ENCODE assay signal across 9 cellular contexts in genomic region chr4:39700500-39700899, GRCh38. TPM values are rescaled to one million over a fixed set of nuclear protein-coding genes. Genes with fewer than 3 reads are reported as not detected.
DNase-seq lines count a peak whose midpoint lies in the region; ATAC-seq and TF ChIP-seq lines count a peak whose summit lies in the region.
"Had no signal": no experiment of that assay in that cellular context is flagged by ENCODE, and none has a peak within 500 bp of the region (broad histone marks: within the 10 kb centered on the region; RNA-seq: fewer than 3 reads in every experiment).

No MANE protein-coding gene starts in this region.

- peaks cover 75% of the 10 kb centered on the region for H3K79me2 ChIP-seq in KMS-11 (ENCODE audit: insufficient read depth, low read depth)
- peaks cover 79% of the 10 kb centered on the region for H3K79me2 ChIP-seq in mammary epithelial cell (ENCODE audit: insufficient read depth, low read length)

- H3K9ac ChIP-seq in BLaER1 (peak overlapping the region; percentile 50; the same call in 1 of the 2 replicates), KMS-11 (peak overlapping the region; percentile 86; the same call in 1 of the 2 replicates), mammary epithelial cell (ENCODE audit: insufficient read depth, low read length) (no peak overlapping the region)

- CTCF ChIA-PET in mammary epithelial cell (lab: Charles Lee; ENCODE audit: low non-redundant PET): no interaction called here
- CTCF ChIA-PET in naive thymus-derived CD4-positive, alpha-beta T cell (lab: Charles Lee): no interaction called here

- H4K20me1 ChIP-seq in BLaER1 (peaks cover 71% of the 10 kb centered on the region), KMS-11 (ENCODE audit: insufficient read depth) (0 out of 2 replicates have a peak, but pooled peaks cover 6% of the 10 kb centered on the region), mammary epithelial cell (ENCODE audit: insufficient read depth, low read length) (peaks cover 11% of the 10 kb centered on the region)

- peak overlapping the region in 9 of 10 donors; percentile 95 to 100 (median 98) for H3K4me3 Mint-ChIP-seq in naive thymus-derived CD4-positive, alpha-beta T cell

- intact Hi-C loops in mammary epithelial cell (cut with micrococcal nuclease): no loop called here
- intact Hi-C loops in naive thymus-derived CD4-positive, alpha-beta T cell (cut with micrococcal nuclease): no loop called here

- WGBS in mammary epithelial cell (ENCODE audit: low coverage, missing lambda C conversion rate): 65% methylated on average over 3 of the region's 3 CpGs

- H3K9me3 ChIP-seq in BLaER1 (0 out of 2 replicates have a peak, but pooled peaks cover 9% of the 10 kb centered on the region), mammary epithelial cell (replicated peaks; ENCODE audit: insufficient read depth, low read length) (no peaks in the 10 kb centered on the region)
- no peaks in the 10 kb centered on the region for H3K9me3 ChIP-seq in naive thymus-derived CD4-positive, alpha-beta T cell (ENCODE audit: control insufficient read depth in 2 of 3, low read length in 3 of 3)

- DNase-seq in mammary epithelial cell (no peak), NK-92 (lab: John Stamatoyannopoulos, UW; ENCODE audit: unreplicated experiment) (no peak)
- DNase-seq in naive thymus-derived CD4-positive, alpha-beta T cell: no peak
- DNase-seq in stimulated activated CD4-positive, alpha-beta T cell treated with anti-CD3 and anti-CD28 coated beads, Interleukin-4, amount 100 ng/mL, for 4 hours: no peak
- DNase-seq in activated naive CD4-positive, alpha-beta T cell treated with anti-CD3 and anti-CD28 coated beads, Interleukin-2, amount 50 U/mL, for 16 hours: no peak
- DNase-seq: amygdala had no signal

- H3K4me2 ChIP-seq in BLaER1 (peak overlapping the region; percentile 79), KMS-11 (peak overlapping the region; percentile 95), mammary epithelial cell (ENCODE audit: insufficient read depth, low read depth, low read length) (peak overlapping the region; percentile 91)

- peaks cover 0 to 9% (median 3%) of the 10 kb centered on the region in 5 donors for H3K36me3 Mint-ChIP-seq in naive thymus-derived CD4-positive, alpha-beta T cell

- no peaks in the 10 kb centered on the region for H3K27me3 Mint-ChIP-seq in naive thymus-derived CD4-positive, alpha-beta T cell

- POLR2A ChIA-PET in naive thymus-derived CD4-positive, alpha-beta T cell (lab: Charles Lee): no interaction called here

- no peak overlapping the region for H2AFZ ChIP-seq in KMS-11 (ENCODE audit: low read depth)
- H2AFZ ChIP-seq in mammary epithelial cell (ENCODE audit: low read depth, low read length): no peak overlapping the region

- H3K4me1 ChIP-seq in BLaER1 (peaks cover 29% of the 10 kb centered on the region), KMS-11 (ENCODE audit: low read depth, poor library complexity, severe bottlenecking) (peaks cover 30% of the 10 kb centered on the region), mammary epithelial cell (ENCODE audit: insufficient read depth, low read length) (peaks cover 8% of the 10 kb centered on the region)
- peaks cover 17 to 22% of the 10 kb centered on the region in 2 donors for H3K4me1 ChIP-seq in naive thymus-derived CD4-positive, alpha-beta T cell (ENCODE audit: control insufficient read depth in 2 of 2, insufficient read depth in 2 of 2, low read length in 2 of 2)

- peaks cover 39% of the 10 kb centered on the region for H3K36me3 ChIP-seq in BLaER1
- no peaks in the 10 kb centered on the region for H3K36me3 ChIP-seq in KMS-11 (ENCODE audit: insufficient read depth)
- no peaks in the 10 kb centered on the region for H3K36me3 ChIP-seq in mammary epithelial cell (ENCODE audit: insufficient read depth, low read length)
- H3K36me3 ChIP-seq in naive thymus-derived CD4-positive, alpha-beta T cell (ENCODE audit: control insufficient read depth in 2 of 3, insufficient read depth in 3 of 3, low read length in 3 of 3): peaks cover 0 to 9% (median 0%) of the 10 kb centered on the region in 3 experiments

- BruUV-seq in mammary epithelial cell (replicated peaks; lab: Mats Ljungman, UMichigan): no TSS peak

- ATAC-seq in naive thymus-derived CD4-positive, alpha-beta T cell: no peak
- ATAC-seq in GM21367 (IDR thresholded peaks at IDR 0.05; ENCODE audit: unreplicated experiment): no peak

- no peak for TF ChIP-seq CTCF in KMS-11 (conservative IDR thresholded peaks at IDR 0.05; ENCODE audit: low read depth, low read length)
- TF ChIP-seq CTCF in mammary epithelial cell (conservative IDR thresholded peaks at IDR 0.05 in 1 of 2, IDR thresholded peaks at IDR 0.05 in 1 of 2; ENCODE audit: extremely low read depth in 1 of 2, insufficient read depth in 1 of 2, low read depth in 1 of 2, low read length in 2 of 2): no peak

- no peaks in the 10 kb centered on the region for H3K9me3 Mint-ChIP-seq in naive thymus-derived CD4-positive, alpha-beta T cell

- peaks cover 19 to 55% (median 39%) of the 10 kb centered on the region in 7 donors for H3K4me1 Mint-ChIP-seq in naive thymus-derived CD4-positive, alpha-beta T cell

- H3K27me3 ChIP-seq in BLaER1 (no peaks in the 10 kb centered on the region), KMS-11 (ENCODE audit: insufficient read depth, low read depth) (no peaks in the 10 kb centered on the region), mammary epithelial cell (ENCODE audit: insufficient read depth, low read length) (no peaks in the 10 kb centered on the region)
- H3K27me3 ChIP-seq in naive thymus-derived CD4-positive, alpha-beta T cell (ENCODE audit: control insufficient read depth in 2 of 2, insufficient read depth in 2 of 2, low read length in 2 of 2): no peaks in the 10 kb centered on the region

- in situ Hi-C loops in mammary epithelial cell (cut with MboI; ENCODE audit: low sequenced_read_pairs in 2 of 2): no loop called here

- H3K27ac ChIP-seq in BLaER1 (no peak overlapping the region), KMS-11 (no peak overlapping the region), mammary epithelial cell (ENCODE audit: insufficient read depth, low read depth, low read length) (peak overlapping the region; percentile 61)
- H3K27ac ChIP-seq in naive thymus-derived CD4-positive, alpha-beta T cell (ENCODE audit: low read depth, low read length): no peak overlapping the region

- H3K4me3 ChIP-seq in BLaER1 (peak overlapping the region; percentile 88), KMS-11 (IDR thresholded peaks at IDR 0.05; ENCODE audit: insufficient read depth, low read depth, low read length) (no peak overlapping the region), mammary epithelial cell (replicated peaks in 1 of 3; ENCODE audit: insufficient read depth in 1 of 3, low read depth in 2 of 3, low read length in 3 of 3) (peak overlapping the region; percentile 5 to 86 (median 84))
- H3K4me3 ChIP-seq in naive thymus-derived CD4-positive, alpha-beta T cell (ENCODE audit: low read length): peak overlapping the region; percentile 94

- dilution Hi-C loops in mammary epithelial cell (cut with HindIII; ENCODE audit: low sequenced_read_pairs): no loop called here

- H3K27ac Mint-ChIP-seq in naive thymus-derived CD4-positive, alpha-beta T cell: peak overlapping the region; percentile 1 to 99 (median 96)

RNA-seq across cellular contexts. Expression of gene UBE2K, which starts 2.6 kb away (rescaled TPM):
- total RNA-seq in mammary epithelial cell: 100 to 1,000 TPM in 1 of 2 donors, 10 to 100 TPM in 1; 23.3 to 105 TPM
- 82.3 TPM for polyA plus RNA-seq in mammary epithelial cell
- 39.8 TPM for polyA minus RNA-seq in mammary epithelial cell
- total RNA-seq in naive thymus-derived CD4-positive, alpha-beta T cell: 10 to 100 TPM; 31.1 to 85.0 (median 43.7) TPM
- 10 to 100 TPM; 47.4 to 49.3 TPM for polyA plus RNA-seq in naive thymus-derived CD4-positive, alpha-beta T cell
